Comparison of ENCODE assay signal across 15 cellular contexts in genomic region chr3:152155654-152156053, GRCh38.
DNase-seq lines count a peak whose midpoint lies in the region; ATAC-seq and TF ChIP-seq lines count a peak whose summit lies in the region.
"Had no signal": no experiment of that assay in that cellular context is flagged by ENCODE, and none has a peak within 500 bp of the region (broad histone marks: within the 10 kb centered on the region; RNA-seq: fewer than 3 reads in every experiment).

No MANE protein-coding gene starts in this region.

- H3K36me3 ChIP-seq in aorta (ENCODE audit: control insufficient read depth in 1 of 2, insufficient read depth in 2 of 2, low read length in 1 of 2), result no peaks in the 10 kb centered on the region
- H3K36me3 ChIP-seq: BE2C had no signal

- TF ChIP-seq CTCF in chondrocyte (IDR thresholded peaks at IDR 0.05) (no peak), osteocyte (IDR thresholded peaks at IDR 0.05) (no peak), endothelial cell (IDR thresholded peaks at IDR 0.05; ENCODE audit: unreplicated experiment) (no peak)

- ATAC-seq in aorta (ENCODE audit: low FRiP score) (no peak), GM21576 (IDR thresholded peaks at IDR 0.05; ENCODE audit: unreplicated experiment) (no peak)

- H3K27ac Mint-ChIP-seq in chondrocyte (ENCODE audit: unreplicated experiment) (peak overlapping the region; percentile 86), osteocyte (ENCODE audit: unreplicated experiment) (peak overlapping the region; percentile 58), endothelial cell (ENCODE audit: unreplicated experiment) (no peak overlapping the region)
- H3K27ac Mint-ChIP-seq: CD4-positive, alpha-beta memory T cell; H9 had no signal

- peaks cover 53% of the 10 kb centered on the region for H3K4me1 Mint-ChIP-seq in chondrocyte (ENCODE audit: low read depth)
- peaks cover 33% of the 10 kb centered on the region for H3K4me1 Mint-ChIP-seq in osteocyte (ENCODE audit: unreplicated experiment)
- H3K4me1 Mint-ChIP-seq in endothelial cell (ENCODE audit: unreplicated experiment), result no peaks in the 10 kb centered on the region

- no peaks in the 10 kb centered on the region for H3K27me3 ChIP-seq in aorta (ENCODE audit: control insufficient read depth in 1 of 2, insufficient read depth in 2 of 2, low read length in 1 of 2)

- H3K4me3 Mint-ChIP-seq in chondrocyte (ENCODE audit: unreplicated experiment) (peak overlapping the region; percentile 31), osteocyte (ENCODE audit: unreplicated experiment) (peak overlapping the region; percentile 43), endothelial cell (ENCODE audit: unreplicated experiment) (no peak overlapping the region)
- H3K4me3 Mint-ChIP-seq: CD4-positive, alpha-beta memory T cell; H9 had no signal

- H3K27ac ChIP-seq in aorta (ENCODE audit: low read depth in 1 of 2, low read length in 2 of 2), result peak overlapping the region; percentile 16 to 87
- H3K27ac ChIP-seq: PC-9 had no signal

- peaks cover 2 to 5% of the 10 kb centered on the region in 2 donors for H3K4me1 ChIP-seq in aorta (ENCODE audit: control insufficient read depth in 1 of 2, insufficient read depth in 2 of 2, low read length in 2 of 2)
- H3K4me1 ChIP-seq: BE2C had no signal

- intact Hi-C loops in aorta (cut with DNase I), result loop anchor here (1.0 to 5.0 kb wide), 5 partner anchors 47 to 115 kb away; no protein-coding TSS in a partner anchor

- DNase-seq in LHCN-M2 (ENCODE audit: low read depth), result peak; percentile 3
- DNase-seq in chondrocyte (ENCODE audit: low spot score), result no peak
- no peak for DNase-seq in osteocyte (ENCODE audit: extremely low spot score, unreplicated experiment)
- DNase-seq in aorta, result no peak
- no peak for DNase-seq in NCI-H2227 treated with DMSO at 0.1 percent for 48 hours (lab: John Stamatoyannopoulos, UW)
- no peak for DNase-seq in endothelial cell (ENCODE audit: low spot score)
- DNase-seq: BE2C; CD4-positive, alpha-beta memory T cell; DMS79; GF-D8; H9; NCI-H226; NCI-H69; PC-9 had no signal

- H3K27me3 Mint-ChIP-seq in chondrocyte (ENCODE audit: low read depth) (no peaks in the 10 kb centered on the region), osteocyte (ENCODE audit: unreplicated experiment) (no peaks in the 10 kb centered on the region), endothelial cell (ENCODE audit: unreplicated experiment) (no peaks in the 10 kb centered on the region)
- H3K27me3 Mint-ChIP-seq: CD4-positive, alpha-beta memory T cell had no signal

- H3K36me3 Mint-ChIP-seq in chondrocyte (ENCODE audit: low read depth), result no peaks in the 10 kb centered on the region
- H3K36me3 Mint-ChIP-seq in osteocyte (ENCODE audit: unreplicated experiment), result no peaks in the 10 kb centered on the region
- H3K36me3 Mint-ChIP-seq in endothelial cell (ENCODE audit: low read depth, unreplicated experiment), result no peaks in the 10 kb centered on the region
- H3K36me3 Mint-ChIP-seq: CD4-positive, alpha-beta memory T cell had no signal

- H3K4me3 ChIP-seq in aorta (ENCODE audit: low read length in 2 of 2), result no peak overlapping the region
- H3K4me3 ChIP-seq: PC-9 had no signal

- no peaks in the 10 kb centered on the region for H3K9me3 ChIP-seq in aorta (ENCODE audit: control insufficient read depth, low read length)
- H3K9me3 ChIP-seq: BE2C had no signal

- H3K9me3 Mint-ChIP-seq in chondrocyte (ENCODE audit: low read depth), result no peaks in the 10 kb centered on the region
- no peaks in the 10 kb centered on the region for H3K9me3 Mint-ChIP-seq in osteocyte (ENCODE audit: unreplicated experiment)
- no peaks in the 10 kb centered on the region for H3K9me3 Mint-ChIP-seq in endothelial cell (ENCODE audit: unreplicated experiment)
- H3K9me3 Mint-ChIP-seq: CD4-positive, alpha-beta memory T cell; H9 had no signal

- WGBS in aorta, 2 donors, result 3 to 10% methylated on average over 2 of the region's 2 CpGs
